8 cellular contexts compared by ENCODE assay signal in the genomic region with DNA sequence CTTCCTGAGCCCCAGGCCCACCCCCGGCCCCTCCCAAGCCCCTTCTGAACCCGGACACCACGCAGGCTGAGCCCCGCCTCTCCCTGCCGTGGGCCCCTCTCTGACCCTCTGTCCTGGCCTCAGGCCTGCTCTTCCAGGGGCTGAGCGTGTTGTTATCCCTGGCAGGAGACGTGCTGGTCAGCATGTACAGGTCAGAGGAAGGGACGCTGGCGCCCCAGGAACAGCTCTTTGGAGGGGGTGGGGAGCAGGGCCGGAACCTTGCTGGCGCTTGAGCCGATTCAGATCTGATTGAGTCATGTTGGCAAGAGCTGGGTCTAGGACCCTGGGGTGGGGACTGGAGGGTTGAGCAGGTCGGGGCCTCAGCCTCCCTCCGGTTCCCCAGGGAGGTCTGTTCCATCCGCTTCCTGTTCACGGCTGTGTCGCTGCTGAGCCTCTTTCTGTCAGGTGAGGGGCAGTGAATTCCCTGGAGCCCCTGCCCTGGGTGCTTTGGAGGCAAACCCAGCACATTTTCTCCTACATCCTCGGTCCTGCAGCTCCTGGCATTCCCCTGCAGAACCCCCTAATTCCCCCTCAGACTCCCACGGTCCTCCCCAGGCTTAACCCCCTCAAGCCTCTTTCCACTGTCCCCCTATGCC. TPM values are rescaled to one million over a fixed set of nuclear protein-coding genes. Genes with fewer than 3 reads are reported as not detected.
A peak's percentile ranks its signal among the peaks of the same experiment; 100 is the strongest.
DNase-seq lines count a peak whose midpoint lies in the region; ATAC-seq and TF ChIP-seq lines count a peak whose summit lies in the region.

No MANE protein-coding gene starts in this region.

- peak overlapping the region; percentile 11 for H3K27ac ChIP-seq in naive thymus-derived CD4-positive, alpha-beta T cell (ENCODE audit: low read depth, low read length)
- peak overlapping the region; percentile 65 for H3K27ac ChIP-seq in urinary bladder (ENCODE audit: low read depth)

- H3K9me3 Mint-ChIP-seq in activated CD8-positive, alpha-beta T cell treated with anti-CD3 and anti-CD28 coated beads for 36 hours = no peaks in the 10 kb centered on the region
- no peaks in the 10 kb centered on the region for H3K9me3 Mint-ChIP-seq in naive thymus-derived CD4-positive, alpha-beta T cell

- 11% methylated on average over 19 of the region's 19 CpGs for WGBS in urinary bladder

- DNase-seq in AG08395 (ENCODE audit: low spot score) = peak; percentile 39
- DNase-seq in NCI-H2171 treated with DMSO at 0.1 percent for 48 hours (lab: John Stamatoyannopoulos, UW) = peak; percentile 84
- DNase-seq in activated CD8-positive, alpha-beta T cell treated with anti-CD3 and anti-CD28 coated beads for 36 hours = peak; percentile 79
- peak in 7 of 9 donors; percentile 32 to 56 (median 39) for DNase-seq in naive thymus-derived CD4-positive, alpha-beta T cell
- no peak for DNase-seq in NK-92 treated with Interleukin-12 subunit alpha and Interleukin-12 subunit beta, amount 100 ng/mL, for 24 hours (lab: John Stamatoyannopoulos, UW)

- H3K36me3 ChIP-seq in naive thymus-derived CD4-positive, alpha-beta T cell (ENCODE audit: control insufficient read depth in 2 of 3, insufficient read depth in 3 of 3, low read length in 3 of 3) = no peaks in the 10 kb centered on the region
- H3K36me3 ChIP-seq in urinary bladder (ENCODE audit: insufficient read depth) = no peaks in the 10 kb centered on the region

- peak overlapping the region; percentile 56 for H3K4me3 ChIP-seq in naive thymus-derived CD4-positive, alpha-beta T cell (ENCODE audit: low read length)
- H3K4me3 ChIP-seq in urinary bladder (ENCODE audit: low read depth, low read length) = peak overlapping the region; percentile 21

- CTCF ChIA-PET in activated CD8-positive, alpha-beta T cell treated with anti-CD3 and anti-CD28 coated beads for 36 hours (lab: Charles Lee) = interaction anchor here (0.9 to 4.7 kb wide), 6 partner anchors 13 to 122 kb away, joined by 3 to 49 read pairs (median 5); a partner anchor contains a TSS
- CTCF ChIA-PET in naive thymus-derived CD4-positive, alpha-beta T cell (lab: Charles Lee) = interaction anchor here (0.6 to 0.7 kb wide), 2 partner anchors 73 to 157 kb away, joined by 3 to 4 read pairs; no protein-coding TSS in a partner anchor

- H3K4me1 Mint-ChIP-seq in activated CD8-positive, alpha-beta T cell treated with anti-CD3 and anti-CD28 coated beads for 36 hours (ENCODE audit: low read depth) = peaks cover 42% of the 10 kb centered on the region
- H3K4me1 Mint-ChIP-seq in naive thymus-derived CD4-positive, alpha-beta T cell = peaks cover 16 to 46% (median 35%) of the 10 kb centered on the region in 7 donors

- H3K4me3 Mint-ChIP-seq in activated CD8-positive, alpha-beta T cell treated with anti-CD3 and anti-CD28 coated beads for 36 hours = peak overlapping the region; percentile 89
- H3K4me3 Mint-ChIP-seq in naive thymus-derived CD4-positive, alpha-beta T cell = peak overlapping the region; percentile 88 to 98 (median 91)

- ATAC-seq in GM18861 (IDR thresholded peaks at IDR 0.05; ENCODE audit: unreplicated experiment) (peak; percentile 22), esophagus mucosa (peak; percentile 4)
- ATAC-seq in activated CD8-positive, alpha-beta T cell treated with anti-CD3 and anti-CD28 coated beads for 36 hours = peak; percentile 19
- ATAC-seq in naive thymus-derived CD4-positive, alpha-beta T cell = no peak

- peak; percentile 56 for TF ChIP-seq CTCF in activated CD8-positive, alpha-beta T cell treated with anti-CD3 and anti-CD28 coated beads for 36 hours (IDR thresholded peaks at IDR 0.05)

- intact Hi-C loops in activated CD8-positive, alpha-beta T cell treated with anti-CD3 and anti-CD28 coated beads for 36 hours (cut with micrococcal nuclease) = loop anchor here (5.0 to 10.0 kb wide), 3 partner anchors 45 to 337 kb away; a partner anchor contains a TSS
- intact Hi-C loops in naive thymus-derived CD4-positive, alpha-beta T cell (cut with micrococcal nuclease) = loop anchor here (1.0 to 5.0 kb wide), 8 partner anchors 205 to 1625 kb away; a partner anchor contains a TSS

- peak overlapping the region; percentile 87 for H3K27ac Mint-ChIP-seq in activated CD8-positive, alpha-beta T cell treated with anti-CD3 and anti-CD28 coated beads for 36 hours
- peak overlapping the region; percentile 41 to 99 (median 81) for H3K27ac Mint-ChIP-seq in naive thymus-derived CD4-positive, alpha-beta T cell

- H3K9me3 ChIP-seq in naive thymus-derived CD4-positive, alpha-beta T cell (ENCODE audit: control insufficient read depth in 2 of 3, low read length in 3 of 3) = no peaks in the 10 kb centered on the region

- POLR2A ChIA-PET in activated CD8-positive, alpha-beta T cell treated with anti-CD3 and anti-CD28 coated beads for 36 hours (lab: Charles Lee) = interaction anchor here (0.9 to 6.4 kb wide), 11 partner anchors 12 to 337 kb away, joined by 4 to 163 read pairs (median 7); a partner anchor contains a TSS
- POLR2A ChIA-PET in naive thymus-derived CD4-positive, alpha-beta T cell (lab: Charles Lee) = interaction anchor here (0.6 to 7.1 kb wide), 8 partner anchors 16 to 336 kb away, joined by 3 to 72 read pairs (median 4); a partner anchor contains a TSS

- peaks cover 16 to 28% of the 10 kb centered on the region in 2 donors for H3K4me1 ChIP-seq in naive thymus-derived CD4-positive, alpha-beta T cell (ENCODE audit: control insufficient read depth in 2 of 2, insufficient read depth in 2 of 2, low read length in 2 of 2)
- no peaks in the 10 kb centered on the region for H3K4me1 ChIP-seq in urinary bladder (ENCODE audit: insufficient read depth)

- no peaks in the 10 kb centered on the region for H3K27me3 ChIP-seq in naive thymus-derived CD4-positive, alpha-beta T cell (ENCODE audit: control insufficient read depth in 2 of 2, insufficient read depth in 2 of 2, low read length in 2 of 2)

- H3K27me3 Mint-ChIP-seq in activated CD8-positive, alpha-beta T cell treated with anti-CD3 and anti-CD28 coated beads for 36 hours = peaks cover 3% of the 10 kb centered on the region
- peaks cover 0 to 3% (median 0%) of the 10 kb centered on the region in 5 donors for H3K27me3 Mint-ChIP-seq in naive thymus-derived CD4-positive, alpha-beta T cell

- H3K36me3 Mint-ChIP-seq in activated CD8-positive, alpha-beta T cell treated with anti-CD3 and anti-CD28 coated beads for 36 hours (ENCODE audit: low read depth) = peaks cover 5% of the 10 kb centered on the region
- H3K36me3 Mint-ChIP-seq in naive thymus-derived CD4-positive, alpha-beta T cell = peaks cover 0 to 4% (median 0%) of the 10 kb centered on the region in 5 donors

RNA-seq across cellular contexts. Expression of a gene that starts 1.9 kb away (rescaled TPM):
- total RNA-seq in activated CD8-positive, alpha-beta T cell treated with anti-CD3 and anti-CD28 coated beads for 36 hours = 10 to 100 TPM; 11.5 to 11.8 TPM
- total RNA-seq in esophagus mucosa = 3.3 TPM
- total RNA-seq in naive thymus-derived CD4-positive, alpha-beta T cell = 10 to 100 TPM in 2 of 5 experiments, 1 to 10 TPM in 2, under 1 TPM in 1; 0.35 to 25.0 (median 2.7) TPM
- polyA plus RNA-seq in naive thymus-derived CD4-positive, alpha-beta T cell = not detected
- 1.6 TPM for total RNA-seq in urinary bladder
- 4.9 TPM for polyA plus RNA-seq in urinary bladder

RNA-seq across cellular contexts. Expression of a gene that starts 47.2 kb away (rescaled TPM):
- total RNA-seq in activated CD8-positive, alpha-beta T cell treated with anti-CD3 and anti-CD28 coated beads for 36 hours = 100 to 1,000 TPM; 308 to 324 TPM
- total RNA-seq in esophagus mucosa (130 TPM), urinary bladder (87.9 TPM)
- 100 to 1,000 TPM; 250 to 378 (median 305) TPM for total RNA-seq in naive thymus-derived CD4-positive, alpha-beta T cell
- 100 to 1,000 TPM; 277 to 360 TPM for polyA plus RNA-seq in naive thymus-derived CD4-positive, alpha-beta T cell
- polyA plus RNA-seq in urinary bladder = 161 TPM

RNA-seq across cellular contexts. Expression of a gene that starts 47.2 kb away (rescaled TPM):
- total RNA-seq in activated CD8-positive, alpha-beta T cell treated with anti-CD3 and anti-CD28 coated beads for 36 hours = 100 to 1,000 TPM; 111 to 114 TPM
- 58.0 TPM for total RNA-seq in esophagus mucosa
- 100 to 1,000 TPM in 4 of 5 experiments, 10 to 100 TPM in 1; 98.2 to 122 (median 114) TPM for total RNA-seq in naive thymus-derived CD4-positive, alpha-beta T cell
- polyA plus RNA-seq in naive thymus-derived CD4-positive, alpha-beta T cell = 10 to 100 TPM; 48.9 to 50.8 TPM
- total RNA-seq in urinary bladder = 64.8 TPM
- polyA plus RNA-seq in urinary bladder = 25.5 TPM
